ENCODE assay signal across 8 cellular contexts in the genomic region with DNA sequence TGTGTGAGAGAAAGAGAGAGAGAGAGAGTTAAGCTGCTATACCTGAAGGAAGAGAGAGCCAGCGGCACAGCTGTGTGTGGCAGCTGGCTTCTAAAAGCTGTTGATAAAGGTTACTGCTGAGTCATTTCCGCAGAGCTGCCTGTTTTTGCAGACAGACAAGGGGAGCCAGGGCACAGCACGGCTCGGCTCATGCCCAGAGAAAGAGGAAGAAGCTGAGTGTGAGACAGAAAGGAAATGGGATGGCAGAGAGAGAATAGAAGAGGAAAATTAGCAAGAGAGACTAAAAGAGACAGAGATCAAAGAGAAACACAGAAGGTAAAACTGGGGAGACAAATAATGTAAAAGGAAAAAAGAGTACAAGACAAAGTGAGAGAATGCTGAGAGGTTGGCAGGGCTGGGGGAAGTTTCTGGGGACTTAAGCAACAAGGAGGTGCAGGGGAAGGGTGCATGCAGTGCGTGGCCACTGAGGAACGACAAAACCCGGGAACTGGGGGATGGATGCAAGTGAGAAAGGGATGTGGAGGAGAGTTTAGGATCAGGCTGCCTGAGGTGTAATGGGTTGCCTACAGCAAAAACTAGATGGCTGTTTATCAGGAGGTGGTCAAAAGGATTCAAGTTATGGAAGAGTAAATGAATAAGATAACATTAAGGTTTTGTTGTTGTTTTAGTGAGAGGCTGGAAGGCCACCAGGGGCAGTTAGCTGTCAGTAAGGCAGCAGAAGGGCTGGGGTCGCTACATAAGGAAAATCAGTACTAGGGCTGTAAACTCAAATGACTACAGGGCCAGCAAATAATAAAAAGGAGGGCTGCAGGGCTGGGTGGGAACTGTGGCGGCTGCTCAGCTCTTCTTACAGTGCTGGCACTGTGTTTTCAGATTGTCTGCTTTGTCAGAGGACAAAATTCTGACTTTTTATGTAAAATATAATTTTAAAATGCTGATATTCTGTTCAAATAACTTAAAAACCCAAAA.
DNase-seq lines count a peak whose midpoint lies in the region; ATAC-seq and TF ChIP-seq lines count a peak whose summit lies in the region.

No MANE protein-coding gene starts in this region.

- ATAC-seq in GM18499 (IDR thresholded peaks at IDR 0.05; ENCODE audit: insufficient read depth, unreplicated experiment) (peak; percentile 80), HG02885 (IDR thresholded peaks at IDR 0.05; ENCODE audit: poor library complexity, unreplicated experiment) (peak; percentile 93)

- H3K4me1 Mint-ChIP-seq in T-helper 2 cell treated with Interferon-gamma antibody and Interleukin-4, amounts not matched to agents 5 μg/mL and 100 μg/mL, for 36 hours (ENCODE audit: low read depth), result peaks cover 37% of the 10 kb centered on the region

- no peaks in the 10 kb centered on the region for H3K27me3 Mint-ChIP-seq in T-helper 2 cell treated with Interferon-gamma antibody and Interleukin-4, amounts not matched to agents 5 μg/mL and 100 μg/mL, for 36 hours (ENCODE audit: low read depth)

- no peak for TF ChIP-seq CTCF in astrocyte of the cerebellum (IDR thresholded peaks at IDR 0.05; ENCODE audit: low read depth, low read length, missing control alignments)

- H3K36me3 Mint-ChIP-seq in T-helper 2 cell treated with Interferon-gamma antibody and Interleukin-4, amounts not matched to agents 5 μg/mL and 100 μg/mL, for 36 hours (ENCODE audit: low read depth), result peaks cover 9% of the 10 kb centered on the region

- peak overlapping the region; percentile 24 for H3K4me3 ChIP-seq in astrocyte of the cerebellum (ENCODE audit: low read depth, low read length)

- DNase-seq in NCI-H1930 (lab: John Stamatoyannopoulos, UW) (peak; percentile 37 to 68), astrocyte of the cerebellum (ENCODE audit: low read depth) (peak; percentile 56), hippocampal formation (lab: John Stamatoyannopoulos, UW) (peak; percentile 49 to 53), retina (peak; percentile 44), HuH-7.5 (ENCODE audit: low spot score) (no peak)
- DNase-seq in T-helper 2 cell treated with Interferon-gamma antibody and Interleukin-4, amounts not matched to agents 5 μg/mL and 100 μg/mL, for 36 hours (ENCODE audit: low spot score), result peak; percentile 76

- no peaks in the 10 kb centered on the region for H3K9me3 Mint-ChIP-seq in T-helper 2 cell treated with Interferon-gamma antibody and Interleukin-4, amounts not matched to agents 5 μg/mL and 100 μg/mL, for 36 hours

- H3K4me3 Mint-ChIP-seq in T-helper 2 cell treated with Interferon-gamma antibody and Interleukin-4, amounts not matched to agents 5 μg/mL and 100 μg/mL, for 36 hours, result peak overlapping the region; percentile 93

- in situ Hi-C loops in astrocyte of the cerebellum (cut with HindIII; ENCODE audit: low sequenced_read_pairs), result no loop called here

- peak overlapping the region; percentile 96 for H3K27ac Mint-ChIP-seq in T-helper 2 cell treated with Interferon-gamma antibody and Interleukin-4, amounts not matched to agents 5 μg/mL and 100 μg/mL, for 36 hours
